ENCODE assay signal across 26 cellular contexts in genomic region chr14:95425369-95426115, GRCh38.
"Had no signal": no experiment of that assay in that cellular context is flagged by ENCODE, and none has a peak within 500 bp of the region (broad histone marks: within the 10 kb centered on the region; RNA-seq: fewer than 3 reads in every experiment).

No MANE protein-coding gene starts in this region.

- H3K4me3 ChIP-seq: adrenal gland, body of pancreas, colonic mucosa, left lung, lung, pancreas, psoas muscle, thoracic aorta had no signal

- H3K27ac Mint-ChIP-seq: activated CD4-positive, alpha-beta memory T cell treated with anti-CD3 and anti-CD28 coated beads for 36 hours; activated CD4-positive, alpha-beta T cell treated with anti-CD3 and anti-CD28 coated beads, Interleukin-2, amount 10 ng/mL, durations not matched to agents 24 days and 14 days; activated T-helper 2 cell treated with anti-CD3 and anti-CD28 coated beads, Interferon-gamma antibody, Interleukin-2, Interleukin-4, amounts not matched to agents 10 μg/mL and 5 μg/mL and 100 μg/mL, durations not matched to agents 14 hours and 24 hours and 36 hours; nephron progenitor cell had no signal

- H3K36me3 ChIP-seq: adrenal gland, colonic mucosa, pancreas had no signal

- H3K27me3 Mint-ChIP-seq: activated CD4-positive, alpha-beta memory T cell treated with anti-CD3 and anti-CD28 coated beads for 36 hours; activated CD4-positive, alpha-beta T cell treated with anti-CD3 and anti-CD28 coated beads, Interleukin-2, amount 10 ng/mL, durations not matched to agents 24 days and 14 days had no signal

- H3K4me1 ChIP-seq: body of pancreas, colonic mucosa, left lung, pancreas, psoas muscle had no signal

- DNase-seq: activated CD4-positive, alpha-beta memory T cell treated with anti-CD3 and anti-CD28 coated beads for 36 hours; activated CD4-positive, alpha-beta T cell treated with anti-CD3 and anti-CD28 coated beads, Interleukin-2, amount 10 ng/mL, durations not matched to agents 24 days and 14 days; activated CD4-positive, CD25-positive, alpha-beta regulatory T cell treated with anti-CD3 and anti-CD28 coated beads, Interleukin-2, amount 50 U/mL, for 72 hours; activated CD8-positive, alpha-beta memory T cell treated with anti-CD3 and anti-CD28 coated beads, Interleukin-2, amount 50 U/mL, for 4 hours; activated naive CD4-positive, alpha-beta T cell; activated T-cell treated with anti-CD3 and anti-CD28 coated beads, Interleukin-2, amount 50 U/mL, for 4 hours; aorta; body of pancreas; cerebellar nuclear complex; colonic mucosa; effector CD8-positive, alpha-beta T cell; kidney glomerular epithelial cell; left lung; mesendoderm; nephron progenitor cell; pancreas; psoas muscle; stimulated activated CD4-positive, alpha-beta T cell treated with anti-CD3 and anti-CD28 coated beads, Interleukin-15, amount 100 ng/mL, for 24 hours; stimulated activated naive CD4-positive, alpha-beta T cell treated with Interleukin-2 at 50 U/mL for 16 hours; trophoblast cell had no signal

- H3K27me3 ChIP-seq: adrenal gland, body of pancreas, colonic mucosa, left lung, neutrophil, pancreas had no signal

- ATAC-seq: activated naive CD4-positive, alpha-beta T cell treated with anti-CD3 and anti-CD28 coated beads, Interleukin-2, amount 50 U/mL, for 72 hours; activated T-cell treated with anti-CD3 and anti-CD28 coated beads, Interleukin-2, amount 50 U/mL, for 4 hours had no signal

- H3K9me3 Mint-ChIP-seq: activated T-cell treated with anti-CD3 and anti-CD28 coated beads, Interleukin-2, amount 50 U/mL, for 4 hours; activated T-helper 2 cell treated with anti-CD3 and anti-CD28 coated beads, Interferon-gamma antibody, Interleukin-2, Interleukin-4, amounts not matched to agents 10 μg/mL and 5 μg/mL and 100 μg/mL, durations not matched to agents 14 hours and 24 hours and 36 hours had no signal

- H3K9me3 ChIP-seq: adrenal gland, body of pancreas, colonic mucosa, left lung, neutrophil, pancreas, psoas muscle, thoracic aorta had no signal

- H3K4me3 Mint-ChIP-seq: activated CD4-positive, alpha-beta memory T cell treated with anti-CD3 and anti-CD28 coated beads for 36 hours; activated CD4-positive, alpha-beta T cell treated with anti-CD3 and anti-CD28 coated beads, Interleukin-2, amount 10 ng/mL, durations not matched to agents 24 days and 14 days; activated T-cell treated with anti-CD3 and anti-CD28 coated beads, Interleukin-2, amount 50 U/mL, for 4 hours; nephron progenitor cell had no signal

- H3K27ac ChIP-seq: body of pancreas, colonic mucosa, left lung, neutrophil, pancreas, psoas muscle, thoracic aorta had no signal
